In the genomic region with DNA sequence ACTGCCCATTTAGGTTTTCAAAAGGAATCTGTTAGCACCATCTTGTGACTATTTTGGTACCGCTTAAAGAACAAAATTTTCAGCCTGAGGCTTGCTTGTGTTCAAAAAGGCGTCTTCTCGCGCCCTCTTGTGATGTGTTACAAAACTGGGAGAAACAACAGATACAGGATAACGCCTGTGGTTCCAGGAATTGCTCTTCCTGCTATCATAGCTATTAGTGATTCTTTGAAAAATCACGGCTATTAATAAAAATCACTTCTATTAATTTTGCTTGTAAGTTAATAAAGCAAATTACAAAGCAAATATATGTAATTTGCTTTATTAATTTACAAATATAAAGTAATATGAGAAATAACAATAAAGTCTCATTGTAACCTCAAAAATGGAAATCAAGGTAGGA, we compare ENCODE assay signal across 8 cellular contexts.
DNase-seq lines count a peak whose midpoint lies in the region; ATAC-seq and TF ChIP-seq lines count a peak whose summit lies in the region.

No MANE protein-coding gene starts in this region.

- no peak overlapping the region for H3K27ac ChIP-seq in IMR-90 (ENCODE audit: insufficient read depth, low read length)
- no peak overlapping the region for H3K27ac ChIP-seq in OCI-LY3 (ENCODE audit: low read length)
- peak overlapping the region in 2 of 3 donors; percentile 51 to 72 for H3K27ac ChIP-seq in thyroid gland

- H3K36me3 ChIP-seq in IMR-90 (ENCODE audit: control insufficient read depth, insufficient read depth, low read length) = no peaks in the 10 kb centered on the region
- no peaks in the 10 kb centered on the region for H3K36me3 ChIP-seq in OCI-LY3 (replicated peaks; ENCODE audit: low read depth, low read length)
- no peaks in the 10 kb centered on the region for H3K36me3 ChIP-seq in thyroid gland

- WGBS in IMR-90 (ENCODE audit: extremely low coverage in 2 of 2, insufficient read length in 1 of 2), 2 experiments = 0% methylated on average over 4 of the region's 6 CpGs; no CpG with 5 or more reads in 1 of the 2 experiments
- 1% methylated on average over 6 of the region's 6 CpGs for WGBS in thyroid gland, 2 donors

- H3K14ac ChIP-seq in IMR-90 (replicated peaks; ENCODE audit: low read depth, low read length) = no peak overlapping the region

- H3K27me3 ChIP-seq in IMR-90 (ENCODE audit: control insufficient read depth, insufficient read depth, low read length) = peaks cover 16% of the 10 kb centered on the region
- H3K27me3 ChIP-seq in OCI-LY3 (ENCODE audit: low read depth, low read length) = peaks cover 5% of the 10 kb centered on the region; the same call in 1 of the 2 replicates
- no peaks in the 10 kb centered on the region for H3K27me3 ChIP-seq in thyroid gland

- no peaks in the 10 kb centered on the region for H3K79me2 ChIP-seq in OCI-LY3 (ENCODE audit: low read length)

- no TSS peak for BruUV-seq in IMR-90 (replicated peaks; lab: Mats Ljungman, UMichigan)

- intact Hi-C loops in IMR-90 (cut with micrococcal nuclease) (loop anchor here (1.0 to 2.0 kb wide), 9 partner anchors 83 to 469 kb away; a partner anchor contains a TSS), thyroid gland (cut with DNase I) (loop anchor here (5.0 kb wide), 2 partner anchors 294 to 309 kb away; no protein-coding TSS in a partner anchor)

- TF ChIP-seq CTCF in IMR-90 (conservative IDR thresholded peaks at IDR 0.05; ENCODE audit: low read depth, low read length) = peak; percentile 100
- TF ChIP-seq CTCF in OCI-LY3 (IDR thresholded peaks at IDR 0.05; ENCODE audit: low read depth, low read length) = peak; percentile 79
- TF ChIP-seq CTCF in thyroid gland (IDR thresholded peaks at IDR 0.05) = peak; percentile 42 to 100 (median 94)

- H3K4me3 ChIP-seq in IMR-90 (ENCODE audit: insufficient read depth, low read depth, low read length) (no peak overlapping the region), OCI-LY3 (ENCODE audit: low read length) (no peak overlapping the region), thyroid gland (replicated peaks in 1 of 3) (no peak overlapping the region)

- CTCF ChIA-PET in IMR-90 (lab: Yijun Ruan, JAX) = interaction anchor here (0.6 to 8.9 kb wide), 46 partner anchors 9 to 991 kb away, joined by 3 to 119 read pairs (median 4); a partner anchor contains a TSS

- H2AFZ ChIP-seq in IMR-90 (replicated peaks; ENCODE audit: low read length, poor library complexity) = no peak overlapping the region
- H2AFZ ChIP-seq in OCI-LY3 (ENCODE audit: low read depth, low read length) = no peak overlapping the region

- peak; percentile 10 for DNase-seq in stimulated activated CD4-positive, alpha-beta T cell treated with anti-CD3 and anti-CD28 coated beads, Interleukin-4, amount 100 ng/mL, for 24 hours
- no peak for DNase-seq in stimulated activated CD4-positive, alpha-beta T cell treated with anti-CD3 and anti-CD28 coated beads, Interleukin-12 subunit alpha, Interleukin-12 subunit beta, amount 100 ng/mL, for 4 hours
- DNase-seq in IMR-90 (peak; percentile 95), cerebellum (ENCODE audit: low spot score) (peak; percentile 81), kidney tubule cell (ENCODE audit: low spot score) (peak; percentile 93), thyroid gland (peak; percentile 79 to 83)

- no peak overlapping the region for H2BK5ac ChIP-seq in IMR-90 (ENCODE audit: low read depth, low read length, poor library complexity, severe bottlenecking)

- H2BK120ac ChIP-seq in IMR-90 (ENCODE audit: low read depth, low read length) = no peak overlapping the region

- no peak overlapping the region for H4K91ac ChIP-seq in IMR-90 (ENCODE audit: insufficient read depth, low read depth, low read length)

- peak; percentile 58 for TF ChIP-seq POLR2A in IMR-90 (IDR thresholded peaks at IDR 0.05; ENCODE audit: low read depth, low read length)
- TF ChIP-seq POLR2A in thyroid gland (IDR thresholded peaks at IDR 0.05) = no peak
- no peak for TF ChIP-seq POLR2A in GM18505 (IDR thresholded peaks at IDR 0.05; ENCODE audit: borderline replicate concordance, extremely low read depth, insufficient read depth, insufficient read length)

- no peak overlapping the region for H3K56ac ChIP-seq in IMR-90 (ENCODE audit: extremely low read depth, insufficient read depth, low read length)

- no peak overlapping the region for H3K23ac ChIP-seq in IMR-90 (ENCODE audit: low read depth, low read length)

- dilution Hi-C loops in IMR-90 (cut with HindIII; ENCODE audit: low sequenced_read_pairs, unreplicated experiment) = no loop called here

- H3K4ac ChIP-seq in IMR-90 (ENCODE audit: low read depth, low read length) = no peak overlapping the region

- H2AK5ac ChIP-seq in IMR-90 (ENCODE audit: low read depth, low read length) = no peak overlapping the region

- no peak overlapping the region for H2BK15ac ChIP-seq in IMR-90 (ENCODE audit: low read depth, low read length)

- in situ Hi-C loops in IMR-90 (cut with MboI; ENCODE audit: low sequenced_read_pairs) = loop anchor here (10.0 to 25.0 kb wide), 2 partner anchors 311 to 449 kb away; a partner anchor contains a TSS

- no peak overlapping the region for H3K18ac ChIP-seq in IMR-90 (ENCODE audit: low read depth, low read length)

- TF ChIP-seq RAD21 in IMR-90 (IDR thresholded peaks at IDR 0.05; ENCODE audit: low read length) = peak; percentile 100

- ATAC-seq in IMR-90 (ENCODE audit: low read depth) = peak; percentile 89
- no peak for ATAC-seq in GM18505 (IDR thresholded peaks at IDR 0.05; ENCODE audit: unreplicated experiment)

- no peak overlapping the region for H2AK9ac ChIP-seq in IMR-90 (replicated peaks; ENCODE audit: low read depth, low read length, poor library complexity)

- H3K9me1 ChIP-seq in IMR-90 (ENCODE audit: insufficient read depth, low read length) = peaks cover 3% of the 10 kb centered on the region; the same call in 1 of the 2 replicates

- no peak overlapping the region for H4K5ac ChIP-seq in IMR-90 (ENCODE audit: low read depth, low read length)

- H4K8ac ChIP-seq in IMR-90 (ENCODE audit: low read depth in 2 of 2, low read length in 2 of 2) = no peak overlapping the region

- H2BK20ac ChIP-seq in IMR-90 (ENCODE audit: low read depth, low read length) = no peak overlapping the region

- no peaks in the 10 kb centered on the region for H4K20me1 ChIP-seq in IMR-90 (ENCODE audit: insufficient read depth, low read length)
- no peaks in the 10 kb centered on the region for H4K20me1 ChIP-seq in OCI-LY3 (ENCODE audit: insufficient read depth, low read length)

- H3K4me1 ChIP-seq in IMR-90 (ENCODE audit: control insufficient read depth, insufficient read depth, low read length) = peaks cover 8% of the 10 kb centered on the region
- peaks cover 6% of the 10 kb centered on the region for H3K4me1 ChIP-seq in OCI-LY3 (ENCODE audit: low read length)
- H3K4me1 ChIP-seq in thyroid gland = peaks cover 13 to 17% of the 10 kb centered on the region in 2 donors

- no peaks in the 10 kb centered on the region for H3K79me1 ChIP-seq in IMR-90 (ENCODE audit: low read depth in 1 of 2, low read length in 2 of 2)

- POLR2A ChIA-PET in IMR-90 (lab: Charles Lee; ENCODE audit: unreplicated experiment) = interaction anchor here (0.6 kb wide), 1 partner anchor 98 kb away, joined by 3 read pairs; a partner anchor contains a TSS

- H3K9ac ChIP-seq in IMR-90 (ENCODE audit: low read depth, low read length) = no peak overlapping the region
- H3K9ac ChIP-seq in OCI-LY3 (ENCODE audit: low read length) = no peak overlapping the region

- H3K9me3 ChIP-seq in IMR-90 (ENCODE audit: control insufficient read depth, insufficient read depth, low read length) (no peaks in the 10 kb centered on the region), OCI-LY3 (ENCODE audit: insufficient read depth, low read length) (no peaks in the 10 kb centered on the region), thyroid gland (no peaks in the 10 kb centered on the region)

- H3K4me2 ChIP-seq in IMR-90 (ENCODE audit: low read depth, low read length) = no peak overlapping the region
- H3K4me2 ChIP-seq in OCI-LY3 (ENCODE audit: low read length) = no peak overlapping the region

TF ChIP-seq in IMR-90, 13 proteins besides CTCF, POLR2A, EP300 and RAD21:
- TF ChIP-seq CHD1 (IDR thresholded peaks at IDR 0.05; ENCODE audit: low read depth, low read length) (peak; percentile 82; the same call in 1 of the 2 replicates), SMC3 (IDR thresholded peaks at IDR 0.05; ENCODE audit: low read depth, low read length) (peak; percentile 100), MXI1 (IDR thresholded peaks at IDR 0.05; ENCODE audit: borderline replicate concordance, low read depth, low read length) (no peak)

Comparison
In these comparisons a context has a peak if more than half of its experiments do, and no peak if none do; other contexts are left out.
1. H3K27ac ChIP-seq: peak in thyroid gland (2 of 3); none in IMR-90 (single experiment) and OCI-LY3 (single experiment).
2. Peak in every context shown above with its lines, with median percentiles within 50 percentile points of each other: CTCF ChIP-seq.